ENCODE assay signal across 8 cellular contexts in the genomic region with DNA sequence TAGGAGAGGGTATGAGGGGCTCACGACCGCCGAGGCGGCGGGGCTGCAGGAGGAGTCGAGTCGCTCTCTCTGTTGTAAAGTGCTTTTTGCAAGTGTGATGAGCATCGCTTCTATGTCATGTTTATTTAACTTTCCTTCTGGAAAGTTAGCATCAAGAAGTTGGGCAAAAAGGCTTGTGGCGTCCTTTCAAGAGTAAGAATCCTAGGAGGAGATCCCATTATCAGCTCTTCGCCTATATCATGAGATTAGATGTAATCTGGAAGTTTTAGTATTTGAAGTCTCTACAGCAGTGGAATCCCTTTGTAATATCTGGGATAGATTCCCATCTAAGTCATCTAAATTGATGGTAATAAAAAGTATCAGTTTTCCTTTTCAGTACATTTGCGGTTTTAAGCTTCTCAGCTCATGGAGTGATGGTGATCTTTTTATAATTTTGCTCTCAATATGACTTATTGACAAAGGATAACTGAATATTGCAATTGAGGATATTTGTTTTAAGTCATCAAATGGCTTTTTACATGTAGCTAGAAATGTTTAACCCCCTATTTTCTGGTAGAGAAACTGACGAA. TPM values are rescaled to one million over a fixed set of nuclear protein-coding genes. Genes with fewer than 3 reads are reported as not detected.
DNase-seq lines count a peak whose midpoint lies in the region; ATAC-seq and TF ChIP-seq lines count a peak whose summit lies in the region.

No MANE protein-coding gene starts in this region.

- H3K4me1 ChIP-seq in HEK293 (ENCODE audit: control insufficient read depth, insufficient read depth, low read length) (peaks cover 17% of the 10 kb centered on the region), right cardiac atrium (ENCODE audit: control insufficient read depth, insufficient read depth, low read length) (no peaks in the 10 kb centered on the region)

- H3K4me3 ChIP-seq in HEK293 (ENCODE audit: low read depth, low read length) (peak overlapping the region; percentile 88), WERI-Rb-1 (ENCODE audit: low read depth, low read length) (peak overlapping the region; percentile 87), right cardiac atrium (ENCODE audit: low read length) (peak overlapping the region; percentile 99), skin epidermis (peak overlapping the region; percentile 66 to 90 (median 78))

- TF ChIP-seq CTCF in HEK293 (tag by site-specific recombination; IDR thresholded peaks at IDR 0.05) (no peak), WERI-Rb-1 (IDR thresholded peaks at IDR 0.05; ENCODE audit: low read depth, low read length) (no peak)

- ATAC-seq in right cardiac atrium, result no peak
- no peak for ATAC-seq in esophagus mucosa

- H3K36me3 ChIP-seq in HEK293 (ENCODE audit: control insufficient read depth in 2 of 2, insufficient read depth in 1 of 2, low read length in 2 of 2) (no peaks in the 10 kb centered on the region), WERI-Rb-1 (no peaks in the 10 kb centered on the region)

- WGBS in right cardiac atrium, result 9% methylated on average over 12 of the region's 12 CpGs

- H3K9me3 ChIP-seq in HEK293 (ENCODE audit: control insufficient read depth, insufficient read depth, low read depth, low read length) (no peaks in the 10 kb centered on the region), WERI-Rb-1 (ENCODE audit: severe bottlenecking) (no peaks in the 10 kb centered on the region), right cardiac atrium (ENCODE audit: control insufficient read depth, low read length) (no peaks in the 10 kb centered on the region)

- H3K27ac ChIP-seq in HEK293 (ENCODE audit: extremely low read depth, low read depth, low read length) (peak overlapping the region; percentile 88), WERI-Rb-1 (peak overlapping the region; percentile 79), right cardiac atrium (ENCODE audit: low read length) (peak overlapping the region; percentile 80), skin epidermis (peak overlapping the region in 20 of 21 experiments; percentile 76 to 92 (median 88))

- intact Hi-C loops in right cardiac atrium (cut with DNase I), result no loop called here

- no peak for DNase-seq in WERI-Rb-1
- no peak for DNase-seq in right cardiac atrium
- no peak for DNase-seq in nucleus accumbens (lab: John Stamatoyannopoulos, UW)
- DNase-seq in NCI-H774 (lab: John Stamatoyannopoulos, UW), result no peak
- no peak for DNase-seq in NCI-H187 (lab: John Stamatoyannopoulos, UW)

- CTCF ChIA-PET in HEK293 (lab: Yijun Ruan, JAX), result interaction anchor here (0.7 to 2.8 kb wide), 9 partner anchors 16 to 157 kb away, joined by 3 to 12 read pairs (median 4); no protein-coding TSS in a partner anchor

- POLR2A ChIA-PET in HEK293 (lab: Yijun Ruan, JAX), result interaction anchor here (1.8 kb wide), 1 partner anchor 82 kb away, joined by 7 read pairs; no protein-coding TSS in a partner anchor

- H3K27me3 ChIP-seq in WERI-Rb-1 (ENCODE audit: insufficient read depth, low read depth, severe bottlenecking) (no peaks in the 10 kb centered on the region), right cardiac atrium (ENCODE audit: control insufficient read depth, insufficient read depth) (no peaks in the 10 kb centered on the region)

TF ChIP-seq in HEK293, 187 proteins besides CTCF, POLR2A, EP300 and RAD21 (continues in another document):
- no peak for TF ChIP-seq ZNF585B (tag by site-specific recombination; IDR thresholded peaks at IDR 0.05)
- TF ChIP-seq, protein P1, sequence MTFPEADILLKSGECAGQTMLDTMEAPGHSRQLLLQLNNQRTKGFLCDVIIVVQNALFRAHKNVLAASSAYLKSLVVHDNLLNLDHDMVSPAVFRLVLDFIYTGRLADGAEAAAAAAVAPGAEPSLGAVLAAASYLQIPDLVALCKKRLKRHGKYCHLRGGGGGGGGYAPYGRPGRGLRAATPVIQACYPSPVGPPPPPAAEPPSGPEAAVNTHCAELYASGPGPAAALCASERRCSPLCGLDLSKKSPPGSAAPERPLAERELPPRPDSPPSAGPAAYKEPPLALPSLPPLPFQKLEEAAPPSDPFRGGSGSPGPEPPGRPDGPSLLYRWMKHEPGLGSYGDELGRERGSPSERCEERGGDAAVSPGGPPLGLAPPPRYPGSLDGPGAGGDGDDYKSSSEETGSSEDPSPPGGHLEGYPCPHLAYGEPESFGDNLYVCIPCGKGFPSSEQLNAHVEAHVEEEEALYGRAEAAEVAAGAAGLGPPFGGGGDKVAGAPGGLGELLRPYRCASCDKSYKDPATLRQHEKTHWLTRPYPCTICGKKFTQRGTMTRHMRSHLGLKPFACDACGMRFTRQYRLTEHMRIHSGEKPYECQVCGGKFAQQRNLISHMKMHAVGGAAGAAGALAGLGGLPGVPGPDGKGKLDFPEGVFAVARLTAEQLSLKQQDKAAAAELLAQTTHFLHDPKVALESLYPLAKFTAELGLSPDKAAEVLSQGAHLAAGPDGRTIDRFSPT (tag by site-specific recombination; IDR thresholded peaks at IDR 0.05), result peak; percentile 33; the same call in 1 of the 2 replicates
- TF ChIP-seq ZNF37A (tag by site-specific recombination; IDR thresholded peaks at IDR 0.05), result no peak
- TF ChIP-seq PRDM1 (tag by site-specific recombination; IDR thresholded peaks at IDR 0.05), result peak; percentile 83
- no peak for TF ChIP-seq ZNF426 (tag by site-specific recombination; IDR thresholded peaks at IDR 0.05)
- TF ChIP-seq, protein P2, sequence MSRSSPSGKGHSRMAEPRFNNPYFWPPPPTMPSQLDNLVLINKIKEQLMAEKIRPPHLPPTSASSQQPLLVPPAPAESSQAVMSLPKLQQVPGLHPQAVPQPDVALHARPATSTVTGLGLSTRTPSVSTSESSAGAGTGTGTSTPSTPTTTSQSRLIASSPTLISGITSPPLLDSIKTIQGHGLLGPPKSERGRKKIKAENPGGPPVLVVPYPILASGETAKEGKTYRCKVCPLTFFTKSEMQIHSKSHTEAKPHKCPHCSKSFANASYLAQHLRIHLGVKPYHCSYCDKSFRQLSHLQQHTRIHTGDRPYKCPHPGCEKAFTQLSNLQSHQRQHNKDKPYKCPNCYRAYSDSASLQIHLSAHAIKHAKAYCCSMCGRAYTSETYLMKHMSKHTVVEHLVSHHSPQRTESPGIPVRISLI (tag by site-specific recombination; IDR thresholded peaks at IDR 0.05), result no peak
- no peak for TF ChIP-seq ZNF324 (tag by site-specific recombination; IDR thresholded peaks at IDR 0.05)
- TF ChIP-seq ZNF274 (IDR thresholded peaks at IDR 0.05; ENCODE audit: low read length), result no peak
- TF ChIP-seq ZNF274 (tag by site-specific recombination; IDR thresholded peaks at IDR 0.05; ENCODE audit: borderline replicate concordance), result no peak
- TF ChIP-seq ZBTB20 (tag by site-specific recombination; IDR thresholded peaks at IDR 0.05), result peak; percentile 31; the same call in 1 of the 2 replicates
- TF ChIP-seq, protein P3, sequence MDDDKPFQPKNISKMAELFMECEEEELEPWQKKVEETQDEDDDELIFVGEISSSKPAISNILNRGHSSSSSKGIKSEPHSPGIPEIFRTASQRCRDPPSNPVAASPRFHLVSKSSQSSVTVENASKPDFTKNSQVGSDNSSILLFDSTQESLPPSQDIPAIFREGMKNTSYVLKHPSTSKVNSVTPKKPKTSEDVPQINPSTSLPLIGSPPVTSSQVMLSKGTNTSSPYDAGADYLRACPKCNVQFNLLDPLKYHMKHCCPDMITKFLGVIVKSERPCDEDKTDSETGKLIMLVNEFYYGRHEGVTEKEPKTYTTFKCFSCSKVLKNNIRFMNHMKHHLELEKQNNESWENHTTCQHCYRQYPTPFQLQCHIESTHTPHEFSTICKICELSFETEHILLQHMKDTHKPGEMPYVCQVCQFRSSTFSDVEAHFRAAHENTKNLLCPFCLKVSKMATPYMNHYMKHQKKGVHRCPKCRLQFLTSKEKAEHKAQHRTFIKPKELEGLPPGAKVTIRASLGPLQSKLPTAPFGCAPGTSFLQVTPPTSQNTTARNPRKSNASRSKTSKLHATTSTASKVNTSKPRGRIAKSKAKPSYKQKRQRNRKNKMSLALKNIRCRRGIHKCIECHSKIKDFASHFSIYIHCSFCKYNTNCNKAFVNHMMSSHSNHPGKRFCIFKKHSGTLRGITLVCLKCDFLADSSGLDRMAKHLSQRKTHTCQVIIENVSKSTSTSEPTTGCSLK (tag by site-specific recombination; IDR thresholded peaks at IDR 0.05), result no peak
- TF ChIP-seq IKZF3 (tag by site-specific recombination; IDR thresholded peaks at IDR 0.05), result peak; percentile 78
- no peak for TF ChIP-seq ZNF354C (tag by site-specific recombination; IDR thresholded peaks at IDR 0.05; ENCODE audit: borderline replicate concordance, low read depth)
- no peak for TF ChIP-seq SP2 (tag by site-specific recombination; IDR thresholded peaks at IDR 0.05)
- TF ChIP-seq, protein P4, sequence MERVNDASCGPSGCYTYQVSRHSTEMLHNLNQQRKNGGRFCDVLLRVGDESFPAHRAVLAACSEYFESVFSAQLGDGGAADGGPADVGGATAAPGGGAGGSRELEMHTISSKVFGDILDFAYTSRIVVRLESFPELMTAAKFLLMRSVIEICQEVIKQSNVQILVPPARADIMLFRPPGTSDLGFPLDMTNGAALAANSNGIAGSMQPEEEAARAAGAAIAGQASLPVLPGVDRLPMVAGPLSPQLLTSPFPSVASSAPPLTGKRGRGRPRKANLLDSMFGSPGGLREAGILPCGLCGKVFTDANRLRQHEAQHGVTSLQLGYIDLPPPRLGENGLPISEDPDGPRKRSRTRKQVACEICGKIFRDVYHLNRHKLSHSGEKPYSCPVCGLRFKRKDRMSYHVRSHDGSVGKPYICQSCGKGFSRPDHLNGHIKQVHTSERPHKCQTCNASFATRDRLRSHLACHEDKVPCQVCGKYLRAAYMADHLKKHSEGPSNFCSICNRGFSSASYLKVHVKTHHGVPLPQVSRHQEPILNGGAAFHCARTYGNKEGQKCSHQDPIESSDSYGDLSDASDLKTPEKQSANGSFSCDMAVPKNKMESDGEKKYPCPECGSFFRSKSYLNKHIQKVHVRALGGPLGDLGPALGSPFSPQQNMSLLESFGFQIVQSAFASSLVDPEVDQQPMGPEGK (tag by site-specific recombination; IDR thresholded peaks at IDR 0.05), result no peak
- TF ChIP-seq, protein P5, sequence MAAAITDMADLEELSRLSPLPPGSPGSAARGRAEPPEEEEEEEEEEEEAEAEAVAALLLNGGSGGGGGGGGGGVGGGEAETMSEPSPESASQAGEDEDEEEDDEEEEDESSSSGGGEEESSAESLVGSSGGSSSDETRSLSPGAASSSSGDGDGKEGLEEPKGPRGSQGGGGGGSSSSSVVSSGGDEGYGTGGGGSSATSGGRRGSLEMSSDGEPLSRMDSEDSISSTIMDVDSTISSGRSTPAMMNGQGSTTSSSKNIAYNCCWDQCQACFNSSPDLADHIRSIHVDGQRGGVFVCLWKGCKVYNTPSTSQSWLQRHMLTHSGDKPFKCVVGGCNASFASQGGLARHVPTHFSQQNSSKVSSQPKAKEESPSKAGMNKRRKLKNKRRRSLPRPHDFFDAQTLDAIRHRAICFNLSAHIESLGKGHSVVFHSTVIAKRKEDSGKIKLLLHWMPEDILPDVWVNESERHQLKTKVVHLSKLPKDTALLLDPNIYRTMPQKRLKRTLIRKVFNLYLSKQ (tag by site-specific recombination; IDR thresholded peaks at IDR 0.05; ENCODE audit: borderline replicate concordance), result no peak

RNA-seq across cellular contexts. Expression of a gene that starts 1.7 kb away (rescaled TPM):
- 10 to 100 TPM in 1 of 4 donors, 1 to 10 TPM in 3; 7.0 to 11.0 (median 8.4) TPM for total RNA-seq in right cardiac atrium
- 3.6 TPM for polyA plus RNA-seq in right cardiac atrium
- total RNA-seq in esophagus mucosa, result 39.0 TPM
